Comparison of ENCODE assay signal across 2 cellular contexts in genomic region chr12:27012982-27013255, GRCh38.
TF ChIP-seq lines count a peak whose summit lies in the region.

No MANE protein-coding gene starts in this region.

TF ChIP-seq in IMR-90, 13 proteins besides CTCF, POLR2A, EP300 and RAD21:
- TF ChIP-seq MAFK (IDR thresholded peaks at IDR 0.05; ENCODE audit: low read depth, low read length) (no peak), USF2 (IDR thresholded peaks at IDR 0.05; ENCODE audit: low read depth, low read length) (no peak), MXI1 (IDR thresholded peaks at IDR 0.05; ENCODE audit: borderline replicate concordance, low read depth, low read length) (no peak), NFE2L2 (IDR thresholded peaks at IDR 0.05; ENCODE audit: low read depth, low read length) (no peak)
TF ChIP-seq in IMR-90: peak in this region for 0.

TF ChIP-seq in K562, 482 proteins besides CTCF, POLR2A, EP300 and RAD21:
- TF ChIP-seq THAP7 (CRISPR knock-in tag; IDR thresholded peaks at IDR 0.05) = no peak
- TF ChIP-seq NFRKB (IDR thresholded peaks at IDR 0.05; ENCODE audit: low read depth) = no peak
- no peak for TF ChIP-seq ZSCAN32 (CRISPR knock-in tag; IDR thresholded peaks at IDR 0.05)
- no peak for TF ChIP-seq HMGXB4 (CRISPR knock-in tag; IDR thresholded peaks at IDR 0.05)
- TF ChIP-seq RHOXF2B (CRISPR knock-in tag; conservative IDR thresholded peaks at IDR 0.05) = no peak
- TF ChIP-seq ZFP36 (IDR thresholded peaks at IDR 0.05; ENCODE audit: low read depth, low read length, partially characterized antibody) = no peak
- TF ChIP-seq FOXM1 (IDR thresholded peaks at IDR 0.05; ENCODE audit: low read depth) = no peak
- TF ChIP-seq FOXM1 (CRISPR knock-in tag; IDR thresholded peaks at IDR 0.05; ENCODE audit: low read depth) = no peak
- TF ChIP-seq PTTG1 (tag; IDR thresholded peaks at IDR 0.05; ENCODE audit: low read depth) = no peak
- no peak for TF ChIP-seq GTF2B (IDR thresholded peaks at IDR 0.05; ENCODE audit: extremely low read depth, insufficient read length)
- TF ChIP-seq IRF2 (CRISPR knock-in tag; IDR thresholded peaks at IDR 0.05) = no peak
- TF ChIP-seq TOE1 (IDR thresholded peaks at IDR 0.05; ENCODE audit: borderline replicate concordance) = no peak
- TF ChIP-seq TOE1 (CRISPR knock-in tag; IDR thresholded peaks at IDR 0.05; ENCODE audit: borderline replicate concordance, low read depth) = no peak
- no peak for TF ChIP-seq MBD2 (IDR thresholded peaks at IDR 0.05; ENCODE audit: borderline replicate concordance, low read depth)
- TF ChIP-seq LARP7 (IDR thresholded peaks at IDR 0.05) = no peak
- no peak for TF ChIP-seq MLX (CRISPR knock-in tag; conservative IDR thresholded peaks at IDR 0.05)
- TF ChIP-seq NRF1 (conservative IDR thresholded peaks at IDR 0.05 in 1 of 2, IDR thresholded peaks at IDR 0.05 in 1 of 2) = no peak
